ENCODE assay signal across 9 cellular contexts in the genomic region with DNA sequence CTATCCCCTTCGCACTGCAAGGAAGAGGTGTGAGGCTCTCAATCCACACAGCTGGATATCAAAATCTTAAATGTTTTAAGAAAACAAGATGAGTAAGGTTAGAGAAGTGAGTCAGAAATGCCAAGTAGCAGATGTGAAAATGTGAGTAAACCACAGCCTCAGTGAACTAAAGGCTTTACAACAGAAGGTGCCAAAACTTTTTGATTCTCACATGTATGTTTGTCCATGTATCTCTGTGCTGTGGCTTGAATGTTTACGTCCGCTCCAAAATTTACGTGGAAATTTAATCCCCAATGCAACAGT.
DNase-seq lines count a peak whose midpoint lies in the region; ATAC-seq, FAIRE-seq and TF ChIP-seq lines count a peak whose summit lies in the region.
"Had no signal": no experiment of that assay in that cellular context is flagged by ENCODE, and none has a peak within 500 bp of the region (broad histone marks: within the 10 kb centered on the region; RNA-seq: fewer than 3 reads in every experiment).

No MANE protein-coding gene starts in this region.

- no peak overlapping the region for H3K27ac ChIP-seq in small intestine (ENCODE audit: low read depth in 1 of 2, low read length in 1 of 2)

- peak; percentile 50 for ATAC-seq in GM21723 (IDR thresholded peaks at IDR 0.05; ENCODE audit: unreplicated experiment)

- TF ChIP-seq CTCF in fibroblast of mammary gland (conservative IDR thresholded peaks at IDR 0.05; ENCODE audit: control insufficient read depth, insufficient read depth, low read depth, low read length) (no peak), GM10266 (IDR thresholded peaks at IDR 0.05; ENCODE audit: control insufficient read depth, insufficient read depth, low read depth, missing control alignments) (no peak), GM20000 (IDR thresholded peaks at IDR 0.05; ENCODE audit: extremely low read depth, missing control alignments) (no peak)

- FAIRE-seq in small intestine (lab: Jason Lieb, UNC): no peak

- H3K4me3 ChIP-seq in fibroblast of mammary gland (ENCODE audit: control insufficient read depth, low read depth, low read length): no peak overlapping the region
- no peak overlapping the region for H3K4me3 ChIP-seq in small intestine (ENCODE audit: low read depth in 1 of 2, low read length in 2 of 2)

- peak; percentile 72 for DNase-seq in A172 (ENCODE audit: low spot score)
- DNase-seq in NCI-H226: peak; percentile 43
- peak; percentile 86 for DNase-seq in fibroblast of mammary gland (ENCODE audit: low read depth)
- DNase-seq in GM10266 (ENCODE audit: extremely low spot score): no peak
- no peak for DNase-seq in small intestine
- DNase-seq in GM20000 (ENCODE audit: low spot score): no peak
- DNase-seq in NCI-H2029 (lab: John Stamatoyannopoulos, UW): no peak
- DNase-seq: NCI-H69 had no signal

- H3K9me3 ChIP-seq in small intestine (ENCODE audit: control insufficient read depth, low read depth): no peaks in the 10 kb centered on the region

- no peaks in the 10 kb centered on the region for H3K4me1 ChIP-seq in small intestine (ENCODE audit: control insufficient read depth in 2 of 2, insufficient read depth in 1 of 2, low read depth in 1 of 2, low read length in 1 of 2)

- H3K36me3 ChIP-seq in small intestine (ENCODE audit: control insufficient read depth in 2 of 2, insufficient read depth in 2 of 2, low read length in 2 of 2): no peaks in the 10 kb centered on the region

- H3K27me3 ChIP-seq in small intestine (ENCODE audit: control insufficient read depth in 2 of 2, insufficient read depth in 2 of 2, low read length in 2 of 2): no peaks in the 10 kb centered on the region

- WGBS in small intestine, 3 donors: 66 to 80% (median 71%) methylated on average over 4 of the region's 4 CpGs

Comparison
In these comparisons a context has a peak if more than half of its experiments do, and no peak if none do; other contexts are left out.
1. DNase-seq: peak in A172 (single experiment), NCI-H226 (single experiment) and fibroblast of mammary gland (single experiment); none in GM10266 (single experiment), small intestine (single experiment), GM20000 (single experiment) and NCI-H2029 (single experiment).